Comparison of ENCODE assay signal across 8 cellular contexts in genomic region chr10:100743626-100744135, GRCh38. TPM values are rescaled to one million over a fixed set of nuclear protein-coding genes. Genes with fewer than 3 reads are reported as not detected.
DNase-seq lines count a peak whose midpoint lies in the region; ATAC-seq and TF ChIP-seq lines count a peak whose summit lies in the region.

No MANE protein-coding gene starts in this region.

- intact Hi-C loops in left colon (cut with DNase I, micrococcal nuclease), result no loop called here

- no peaks in the 10 kb centered on the region for H4K20me1 ChIP-seq in KMS-11 (ENCODE audit: insufficient read depth)

- in situ Hi-C loops in T47D (cut with HindIII; ENCODE audit: low pct_unique_long_range_greater_than_20kb, low sequenced_read_pairs), result no loop called here

- no peak overlapping the region; the same call in 1 of the 2 replicates for H2AFZ ChIP-seq in KMS-11 (ENCODE audit: low read depth)

- ATAC-seq in left colon, result peak; percentile 85
- ATAC-seq in HG03469 (IDR thresholded peaks at IDR 0.05; ENCODE audit: unreplicated experiment), result no peak

- H3K36me3 ChIP-seq in KMS-11 (ENCODE audit: insufficient read depth), result no peaks in the 10 kb centered on the region

- H3K4me2 ChIP-seq in KMS-11, result peak overlapping the region; percentile 66

- no peaks in the 10 kb centered on the region for H3K4me1 ChIP-seq in KMS-11 (ENCODE audit: low read depth, poor library complexity, severe bottlenecking)

- no peaks in the 10 kb centered on the region for H3K79me2 ChIP-seq in KMS-11 (ENCODE audit: insufficient read depth, low read depth)

- TF ChIP-seq CTCF in KMS-11 (conservative IDR thresholded peaks at IDR 0.05; ENCODE audit: low read depth, low read length), result peak; percentile 90

- H3K27ac ChIP-seq in KMS-11, result no peak overlapping the region

- no peak overlapping the region for H3K4me3 ChIP-seq in KMS-11 (IDR thresholded peaks at IDR 0.05; ENCODE audit: insufficient read depth, low read depth, low read length)

- DNase-seq in NCI-H2227 (lab: John Stamatoyannopoulos, UW; ENCODE audit: unreplicated experiment), result peak; percentile 35
- DNase-seq in NCI-H2227 treated with DMSO at 0.1 percent for 48 hours (lab: John Stamatoyannopoulos, UW), result no peak
- peak; percentile 16 for DNase-seq in T follicular helper cell (ENCODE audit: low read depth)
- peak; percentile 90 to 98 for DNase-seq in T47D (ENCODE audit: low read depth in 1 of 2, low spot score in 1 of 2)
- DNase-seq in left colon, result peak in 1 of 2 donors; percentile 51
- peak; percentile 7 to 31 (median 22) for DNase-seq in stimulated activated naive CD4-positive, alpha-beta T cell (lab: John Stamatoyannopoulos, UW)

- H3K9ac ChIP-seq in KMS-11, result no peak overlapping the region

- peaks cover 88% of the 10 kb centered on the region for H3K27me3 ChIP-seq in KMS-11 (ENCODE audit: insufficient read depth, low read depth)

RNA-seq across cellular contexts. Expression of gene PAX2, which starts 1.7 kb away (rescaled TPM):
- total RNA-seq in left colon, result not detected
